Comparison of ENCODE assay signal across 8 cellular contexts in genomic region chr1:26994772-26995625, GRCh38. TPM values are rescaled to one million over a fixed set of nuclear protein-coding genes. Genes with fewer than 3 reads are reported as not detected.
DNase-seq lines count a peak whose midpoint lies in the region; ATAC-seq and TF ChIP-seq lines count a peak whose summit lies in the region.

No MANE protein-coding gene starts in this region.

- H3K36me3 Mint-ChIP-seq in memory B cell: no peaks in the 10 kb centered on the region

- CTCF ChIA-PET in AG04449 (lab: Yijun Ruan, JAX): interaction anchor here (0.6 to 9.7 kb wide), 17 partner anchors 8 to 392 kb away, joined by 3 to 122 read pairs (median 5); partner anchors contain the start of gene TENT5B
- CTCF ChIA-PET in HCT116 (lab: Charles Lee): no interaction called here

- RAD21 ChIA-PET in HCT116 (lab: Charles Lee; ENCODE audit: low non-redundant PET in 1 of 2, low total read pairs in 2 of 2, uncharacterized antibody in 2 of 2, unreplicated experiment in 2 of 2): interaction anchor here in 1 of 2 experiments (1.6 kb wide), 1 partner anchor 28 kb away, joined by 7 read pairs; no protein-coding TSS in a partner anchor

- peak overlapping the region; percentile 90 for H3K4me2 ChIP-seq in HCT116 (ENCODE audit: low read length)

- H3K9me3 Mint-ChIP-seq in memory B cell: no peaks in the 10 kb centered on the region

- intact Hi-C loops in HCT116 (cut with micrococcal nuclease) (loop anchor here (5.0 kb wide), 1 partner anchor 52 kb away; no protein-coding TSS in a partner anchor), left colon (cut with DNase I, micrococcal nuclease) (loop anchor here in 1 of 2 donors (5.0 kb wide), 1 partner anchor 102 kb away; no protein-coding TSS in a partner anchor)

- in situ Hi-C loops in astrocyte of the spinal cord (cut with HindIII; ENCODE audit: low sequenced_read_pairs): no loop called here

- DNase-seq in AG04449 (ENCODE audit: low read depth, low spot score) (no peak), HCT116 (ENCODE audit: low read depth, low spot score) (no peak), astrocyte of the spinal cord (ENCODE audit: low read depth, low spot score) (no peak), memory B cell (ENCODE audit: low spot score in 2 of 2) (no peak), hippocampal formation (lab: John Stamatoyannopoulos, UW) (no peak), MV-4-11 (lab: John Stamatoyannopoulos, UW) (no peak), left colon (no peak)

- H3K4me1 ChIP-seq in HCT116 (ENCODE audit: control insufficient read depth in 1 of 2, insufficient read depth in 2 of 2, low read length in 2 of 2): peaks cover 74 to 87% of the 10 kb centered on the region in 2 experiments

- no peak for TF ChIP-seq POLR2A in HCT116 (IDR thresholded peaks at IDR 0.05; ENCODE audit: borderline replicate concordance, extremely low read depth, insufficient read depth, insufficient read length)

- peaks cover 16% of the 10 kb centered on the region for H3K27me3 Mint-ChIP-seq in memory B cell

- H3K27ac Mint-ChIP-seq in memory B cell: no peak overlapping the region

- H4K20me1 ChIP-seq in HCT116 (ENCODE audit: insufficient read depth): peaks cover 7% of the 10 kb centered on the region; the same call in 1 of the 2 replicates

- no peaks in the 10 kb centered on the region for H3K36me3 ChIP-seq in HCT116 (ENCODE audit: control insufficient read depth in 1 of 2, insufficient read depth in 2 of 2, low read length in 2 of 2)

- H3K4me3 ChIP-seq in AG04449 (ENCODE audit: low read depth, low read length) (peak overlapping the region; percentile 75), HCT116 (replicated peaks in 1 of 2; ENCODE audit: low read depth in 1 of 2, low read length in 2 of 2) (peak overlapping the region; percentile 84 to 85), astrocyte of the spinal cord (ENCODE audit: low read depth, low read length) (peak overlapping the region; percentile 71)

- POLR2A ChIA-PET in AG04449 (lab: Yijun Ruan, JAX): interaction anchor here (0.9 to 2.3 kb wide), 3 partner anchors 33 to 144 kb away, joined by 3 to 7 read pairs (median 3); partner anchors contain the start of gene GPATCH3
- POLR2A ChIA-PET in HCT116 (lab: Charles Lee): interaction anchor here (1.0 to 2.2 kb wide), 4 partner anchors 14 to 130 kb away, joined by 3 to 8 read pairs (median 5); partner anchors contain the start of genes KDF1 and TENT5B

- TF ChIP-seq CTCF in AG04449 (IDR thresholded peaks at IDR 0.05; ENCODE audit: insufficient read depth, low read length, missing control alignments): no peak
- TF ChIP-seq CTCF in HCT116 (IDR thresholded peaks at IDR 0.05 in 2 of 3, conservative IDR thresholded peaks at IDR 0.05 in 1 of 3; ENCODE audit: borderline replicate concordance in 1 of 3, insufficient read depth in 1 of 3, low read depth in 2 of 3, low read length in 2 of 3): 0 out of 6 replicates have a peak, but pooled peaks of 1 of the 3 experiments have one; percentile 4
- no peak for TF ChIP-seq CTCF in astrocyte of the spinal cord (IDR thresholded peaks at IDR 0.05; ENCODE audit: low read depth, low read length)

- no peaks in the 10 kb centered on the region for H3K9me2 ChIP-seq in HCT116 (ENCODE audit: insufficient read depth)

- ATAC-seq in HCT116 (no peak), memory B cell (ENCODE audit: low read depth) (no peak), HG03460 (IDR thresholded peaks at IDR 0.05; ENCODE audit: unreplicated experiment) (no peak), left colon (no peak)

- H3K9me3 ChIP-seq in HCT116 (ENCODE audit: control insufficient read depth in 1 of 2, insufficient read depth in 1 of 2, low read depth in 1 of 2, low read length in 2 of 2): no peaks in the 10 kb centered on the region

- H3K4me1 Mint-ChIP-seq in memory B cell: peaks cover 15% of the 10 kb centered on the region

- peak overlapping the region; percentile 72 for H3K4me3 Mint-ChIP-seq in memory B cell

- H3K27me3 ChIP-seq in HCT116 (ENCODE audit: insufficient read depth, low read length): no peaks in the 10 kb centered on the region

- H3K27ac ChIP-seq in HCT116 (ENCODE audit: low read depth, low read length): peak overlapping the region; percentile 85

- no peak overlapping the region for H2AFZ ChIP-seq in HCT116 (ENCODE audit: low read depth, low read length, poor library complexity, severe bottlenecking)

- H3K9ac ChIP-seq in HCT116 (ENCODE audit: low read length): peak overlapping the region; percentile 89

- BruUV-seq in HCT116 (replicated peaks; lab: Mats Ljungman, UMichigan): TSS peak; percentile 52

- no peak for TF ChIP-seq RAD21 in HCT116 (IDR thresholded peaks at IDR 0.05; ENCODE audit: low read depth)

- H3K79me2 ChIP-seq in HCT116 (ENCODE audit: insufficient read depth, low read length): peaks cover 33% of the 10 kb centered on the region

TF ChIP-seq in HCT116, 20 proteins besides CTCF, POLR2A, EP300 and RAD21 (continues in another document):
- TF ChIP-seq CBX3 (IDR thresholded peaks at IDR 0.05; ENCODE audit: low read depth) (no peak), POLR2AphosphoS5 (IDR thresholded peaks at IDR 0.05; ENCODE audit: low read depth, low read length) (no peak; the same call in 1 of the 2 replicates), CEBPB (IDR thresholded peaks at IDR 0.05; ENCODE audit: low read depth) (no peak), ELF1 (IDR thresholded peaks at IDR 0.05; ENCODE audit: borderline replicate concordance, low read depth) (no peak), YY1 (IDR thresholded peaks at IDR 0.05; ENCODE audit: extremely low read depth, insufficient replicate concordance, low read depth, low read length) (no peak), REST (IDR thresholded peaks at IDR 0.05; ENCODE audit: low read depth) (no peak), SP1 (IDR thresholded peaks at IDR 0.05; ENCODE audit: low read depth) (no peak), EZH2 (IDR thresholded peaks at IDR 0.05) (no peak), ZFX (IDR thresholded peaks at IDR 0.05) (no peak), EZH2phosphoT487 (IDR thresholded peaks at IDR 0.05; ENCODE audit: borderline replicate concordance) (no peak), TCF7L2 (IDR thresholded peaks at IDR 0.05; ENCODE audit: borderline replicate concordance, extremely low read depth, insufficient read depth, insufficient read length) (no peak), EGR1 (IDR thresholded peaks at IDR 0.05; ENCODE audit: low read depth) (no peak), ZNF274 (IDR thresholded peaks at IDR 0.05; ENCODE audit: low read depth, low read length) (no peak), FOSL1 (IDR thresholded peaks at IDR 0.05; ENCODE audit: low read depth) (no peak), SIN3A (IDR thresholded peaks at IDR 0.05; ENCODE audit: low read depth) (no peak), JUND (IDR thresholded peaks at IDR 0.05) (no peak), SRF (IDR thresholded peaks at IDR 0.05; ENCODE audit: low read depth) (no peak)
- TF ChIP-seq, protein P1, sequence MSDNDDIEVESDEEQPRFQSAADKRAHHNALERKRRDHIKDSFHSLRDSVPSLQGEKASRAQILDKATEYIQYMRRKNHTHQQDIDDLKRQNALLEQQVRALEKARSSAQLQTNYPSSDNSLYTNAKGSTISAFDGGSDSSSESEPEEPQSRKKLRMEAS (IDR thresholded peaks at IDR 0.05): no peak
- TF ChIP-seq, protein P2, sequence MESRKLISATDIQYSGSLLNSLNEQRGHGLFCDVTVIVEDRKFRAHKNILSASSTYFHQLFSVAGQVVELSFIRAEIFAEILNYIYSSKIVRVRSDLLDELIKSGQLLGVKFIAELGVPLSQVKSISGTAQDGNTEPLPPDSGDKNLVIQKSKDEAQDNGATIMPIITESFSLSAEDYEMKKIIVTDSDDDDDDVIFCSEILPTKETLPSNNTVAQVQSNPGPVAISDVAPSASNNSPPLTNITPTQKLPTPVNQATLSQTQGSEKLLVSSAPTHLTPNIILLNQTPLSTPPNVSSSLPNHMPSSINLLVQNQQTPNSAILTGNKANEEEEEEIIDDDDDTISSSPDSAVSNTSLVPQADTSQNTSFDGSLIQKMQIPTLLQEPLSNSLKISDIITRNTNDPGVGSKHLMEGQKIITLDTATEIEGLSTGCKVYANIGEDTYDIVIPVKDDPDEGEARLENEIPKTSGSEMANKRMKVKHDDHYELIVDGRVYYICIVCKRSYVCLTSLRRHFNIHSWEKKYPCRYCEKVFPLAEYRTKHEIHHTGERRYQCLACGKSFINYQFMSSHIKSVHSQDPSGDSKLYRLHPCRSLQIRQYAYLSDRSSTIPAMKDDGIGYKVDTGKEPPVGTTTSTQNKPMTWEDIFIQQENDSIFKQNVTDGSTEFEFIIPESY (IDR thresholded peaks at IDR 0.05; ENCODE audit: extremely low read depth, insufficient replicate concordance, low read length): no peak

RNA-seq across cellular contexts. Expression of gene TRNP1, which starts 1.5 kb away (rescaled TPM):
- 76.9 TPM for total RNA-seq in HCT116 (2021; ENCODE audit: unreplicated experiment)
- polyA plus RNA-seq in HCT116 (2012): 25.0 and 39.1 TPM in 2 replicates
- 1 to 10 TPM; 1.3 to 3.0 TPM for total RNA-seq in left colon

RNA-seq across cellular contexts. Expression of gene TENT5B, which starts 17.7 kb away (rescaled TPM):
- total RNA-seq in HCT116 (2021; ENCODE audit: unreplicated experiment) (5.7 TPM), left colon (1 to 10 TPM; 1.7 to 4.4 TPM)
- 5.8 and 6.0 TPM in 2 replicates for polyA plus RNA-seq in HCT116 (2012)

RNA-seq across cellular contexts. Expression of gene KDF1, which starts 34.7 kb away (rescaled TPM):
- total RNA-seq in HCT116 (2021; ENCODE audit: unreplicated experiment) (23.0 TPM), left colon (10 to 100 TPM; 24.7 to 25.6 TPM)
- polyA plus RNA-seq in HCT116 (2012): 27.4 and 29.6 TPM in 2 replicates

Comparison
In these comparisons a context has a peak if more than half of its experiments do, and no peak if none do; other contexts are left out.
1. RNA of gene TRNP1, which starts 1.5 kb away (total RNA-seq): 76.9 TPM in HCT116 (single experiment); 1.3 to 3.0 TPM in left colon; every median in the first group is over 10 times any median in the second.
2. Peak in every context shown above with its lines, with median percentiles within 50 percentile points of each other: H3K4me3 ChIP-seq.